In genomic region chr5:72854419-72854818, GRCh38 we compare ENCODE assay signal across 19 cellular contexts. TPM values are rescaled to one million over a fixed set of nuclear protein-coding genes. Genes with fewer than 3 reads are reported as not detected.
A peak's percentile ranks its signal among the peaks of the same experiment; 100 is the strongest.
DNase-seq lines count a peak whose midpoint lies in the region; ATAC-seq, FAIRE-seq and TF ChIP-seq lines count a peak whose summit lies in the region.
"Had no signal": no experiment of that assay in that cellular context is flagged by ENCODE, and none has a peak within 500 bp of the region (broad histone marks: within the 10 kb centered on the region; RNA-seq: fewer than 3 reads in every experiment).

No MANE protein-coding gene starts in this region.

- peaks cover 15% of the 10 kb centered on the region for H3K4me1 Mint-ChIP-seq in progenitor cell of endocrine pancreas (ENCODE audit: low read depth)

- H3K4me3 Mint-ChIP-seq in progenitor cell of endocrine pancreas (ENCODE audit: low read depth), result no peak overlapping the region
- H3K4me3 Mint-ChIP-seq: B cell had no signal

- H3K4me2 ChIP-seq in SK-N-SH, result no peak overlapping the region
- no peak overlapping the region for H3K4me2 ChIP-seq in GM23248 (ENCODE audit: unreplicated experiment)

- no peaks in the 10 kb centered on the region for H3K9me2 ChIP-seq in SK-N-SH
- H3K9me2 ChIP-seq in GM23248 (ENCODE audit: insufficient read depth), result no peaks in the 10 kb centered on the region

- H3K4me3 ChIP-seq in SK-N-SH (ENCODE audit: low read depth in 2 of 2, low read length in 1 of 2) (no peak overlapping the region), GM23248 (no peak overlapping the region), bronchial epithelial cell (ENCODE audit: low read depth, low read length) (no peak overlapping the region)
- H3K4me3 ChIP-seq: GM12878 had no signal

- CTCF ChIA-PET in SK-N-SH (lab: Yijun Ruan, JAX), result interaction anchor here (1.0 to 1.6 kb wide), 2 partner anchors 10 to 488 kb away, joined by 3 to 4 read pairs; no protein-coding TSS in a partner anchor

- ATAC-seq in SK-N-SH treated with all-trans-retinoic acid at 6 μM for 48 hours, result no peak
- ATAC-seq: GM12878 had no signal

- intact Hi-C loops in head of caudate nucleus (cut with DNase I), result loop anchor here (10.0 kb wide), 1 partner anchor 100 kb away; the partner anchor contains the start of gene FCHO2

- no peaks in the 10 kb centered on the region for H3F3A ChIP-seq in SK-N-SH (replicated peaks; ENCODE audit: insufficient read depth)
- H3F3A ChIP-seq in GM23248 (ENCODE audit: insufficient read depth), result peaks cover 10% of the 10 kb centered on the region; the same call in 1 of the 2 replicates

- no peak overlapping the region for H3K27ac ChIP-seq in SK-N-SH (ENCODE audit: low read depth in 2 of 2, low read length in 1 of 2)
- 0 out of 2 replicates have a peak overlapping the region, but pooled peaks have one; percentile 1 for H3K27ac ChIP-seq in GM23248
- H3K27ac ChIP-seq: 22Rv1 had no signal

- DNase-seq in SK-N-SH (no peak), GM23248 (peak; percentile 45), bronchial epithelial cell (ENCODE audit: low read depth) (peak; percentile 65), progenitor cell of endocrine pancreas (ENCODE audit: low spot score, unreplicated experiment) (no peak), head of caudate nucleus (no peak), germinal center (ENCODE audit: low spot score) (no peak), cerebellar nuclear complex (lab: John Stamatoyannopoulos, UW) (no peak)
- DNase-seq: DMS153, NCI-H1105 treated with DMSO at 0.1 percent for 48 hours, NCI-H1694, NCI-H510A, NCI-H774, RPMI8226, SHP77 treated with DMSO at 0.1 percent for 48 hours had no signal

- peaks cover 5 to 26% of the 10 kb centered on the region in 2 experiments; a peak in 3 of 4 replicates for H3K4me1 ChIP-seq in SK-N-SH (ENCODE audit: control insufficient read depth in 1 of 2, insufficient read depth in 2 of 2, low read depth in 1 of 2, low read length in 1 of 2)
- H3K4me1 ChIP-seq in GM23248 (ENCODE audit: insufficient read depth), result peaks cover 43% of the 10 kb centered on the region

- peaks cover 80% of the 10 kb centered on the region for H4K20me1 ChIP-seq in SK-N-SH (ENCODE audit: insufficient read depth)
- peaks cover 15% of the 10 kb centered on the region; the same call in 1 of the 2 replicates for H4K20me1 ChIP-seq in GM23248 (ENCODE audit: insufficient read depth)

- TF ChIP-seq RAD21 in SK-N-SH (IDR thresholded peaks at IDR 0.05; ENCODE audit: low read length), result no peak

- H3K36me3 ChIP-seq in SK-N-SH (replicated peaks in 1 of 2; ENCODE audit: control insufficient read depth in 1 of 2, insufficient read depth in 2 of 2, low read length in 1 of 2) (peaks cover 66 to 90% of the 10 kb centered on the region in 2 experiments), GM23248 (ENCODE audit: low read depth) (peaks cover 66% of the 10 kb centered on the region), bronchial epithelial cell (ENCODE audit: control insufficient read depth, insufficient read depth, low read length) (peaks cover 7% of the 10 kb centered on the region)

- H3K9me3 Mint-ChIP-seq in progenitor cell of endocrine pancreas (ENCODE audit: low read depth), result no peaks in the 10 kb centered on the region

- H3K9me3 ChIP-seq in SK-N-SH, result no peaks in the 10 kb centered on the region
- H3K9me3 ChIP-seq in GM23248 (ENCODE audit: low read depth), result no peaks in the 10 kb centered on the region

- TF ChIP-seq CTCF in SK-N-SH (IDR thresholded peaks at IDR 0.05) (no peak), bronchial epithelial cell (IDR thresholded peaks at IDR 0.05; ENCODE audit: insufficient read depth, low read length, severe bottlenecking) (no peak), progenitor cell of endocrine pancreas (IDR thresholded peaks at IDR 0.05; ENCODE audit: unreplicated experiment) (no peak)

- peaks cover 100% of the 10 kb centered on the region for H3K79me2 ChIP-seq in SK-N-SH (ENCODE audit: insufficient read depth)
- H3K79me2 ChIP-seq in GM23248 (ENCODE audit: insufficient read depth), result peaks cover 100% of the 10 kb centered on the region

- in situ Hi-C loops in GM23248 (cut with MboI), result no loop called here

- H3K27ac Mint-ChIP-seq in progenitor cell of endocrine pancreas, result peak overlapping the region; percentile 20
- H3K27ac Mint-ChIP-seq: B cell had no signal

- no peaks in the 10 kb centered on the region for H3K27me3 Mint-ChIP-seq in progenitor cell of endocrine pancreas
- H3K27me3 Mint-ChIP-seq: B cell had no signal

- H2AFZ ChIP-seq in SK-N-SH (ENCODE audit: low read depth) (no peak overlapping the region), GM23248 (no peak overlapping the region)

- WGBS in SK-N-SH (ENCODE audit: low lambda C conversion rate), result 86% methylated on average over 3 of the region's 3 CpGs
- WGBS in GM23248 (ENCODE audit: low coverage in 1 of 2, low lambda C conversion rate in 2 of 2, missing lambda C conversion rate in 2 of 2), 2 experiments, result 57 to 61% methylated on average over 3 of the region's 3 CpGs

- FAIRE-seq in bronchial epithelial cell (lab: Jason Lieb, UNC), result no peak
- FAIRE-seq: GM12878, H1 had no signal

- peaks cover 24% of the 10 kb centered on the region for H3K36me3 Mint-ChIP-seq in progenitor cell of endocrine pancreas (ENCODE audit: insufficient read depth)

- no peak for TF ChIP-seq EP300 in SK-N-SH (IDR thresholded peaks at IDR 0.05; ENCODE audit: borderline replicate concordance in 1 of 2, low read depth in 1 of 2, low read length in 1 of 2)

- POLR2A ChIA-PET in SK-N-SH (lab: Yijun Ruan, JAX), result interaction anchor here (0.6 kb wide), 1 partner anchor 455 kb away, joined by 3 read pairs; no protein-coding TSS in a partner anchor

- H3K9ac ChIP-seq in SK-N-SH (no peak overlapping the region), GM23248 (no peak overlapping the region)

- no peaks in the 10 kb centered on the region for H3K27me3 ChIP-seq in SK-N-SH (ENCODE audit: insufficient read depth)
- no peaks in the 10 kb centered on the region for H3K27me3 ChIP-seq in GM23248 (replicated peaks; ENCODE audit: insufficient read depth)
- no peaks in the 10 kb centered on the region for H3K27me3 ChIP-seq in bronchial epithelial cell (ENCODE audit: control insufficient read depth, insufficient read depth, low read length)

TF ChIP-seq in SK-N-SH treated with all-trans-retinoic acid at 6 μM for 48 hours, 23 proteins besides CTCF, POLR2A, EP300 and RAD21:
- TF ChIP-seq ISL1 (CRISPR knock-in tag; IDR thresholded peaks at IDR 0.05) (peak; percentile 54), CSDC2 (CRISPR knock-in tag; IDR thresholded peaks at IDR 0.05) (no peak)

TF ChIP-seq in SK-N-SH, 30 proteins besides CTCF, POLR2A, EP300 and RAD21 (continues in another document):
- no peak for TF ChIP-seq CHD2 (IDR thresholded peaks at IDR 0.05; ENCODE audit: low read length, partially characterized antibody)
- TF ChIP-seq, protein P1, sequence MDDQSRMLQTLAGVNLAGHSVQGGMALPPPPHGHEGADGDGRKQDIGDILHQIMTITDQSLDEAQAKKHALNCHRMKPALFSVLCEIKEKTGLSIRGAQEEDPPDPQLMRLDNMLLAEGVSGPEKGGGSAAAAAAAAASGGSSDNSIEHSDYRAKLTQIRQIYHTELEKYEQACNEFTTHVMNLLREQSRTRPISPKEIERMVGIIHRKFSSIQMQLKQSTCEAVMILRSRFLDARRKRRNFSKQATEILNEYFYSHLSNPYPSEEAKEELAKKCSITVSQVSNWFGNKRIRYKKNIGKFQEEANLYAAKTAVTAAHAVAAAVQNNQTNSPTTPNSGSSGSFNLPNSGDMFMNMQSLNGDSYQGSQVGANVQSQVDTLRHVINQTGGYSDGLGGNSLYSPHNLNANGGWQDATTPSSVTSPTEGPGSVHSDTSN (IDR thresholded peaks at IDR 0.05), result no peak
- TF ChIP-seq FOXJ3 (CRISPR knock-in tag; IDR thresholded peaks at IDR 0.05), result no peak
- TF ChIP-seq NFIC (IDR thresholded peaks at IDR 0.05; ENCODE audit: borderline replicate concordance), result no peak
- no peak for TF ChIP-seq YY1 (IDR thresholded peaks at IDR 0.05; ENCODE audit: low read depth)
- TF ChIP-seq USF1 (IDR thresholded peaks at IDR 0.05; ENCODE audit: borderline replicate concordance, low read depth), result no peak
- no peak for TF ChIP-seq SMC3 (IDR thresholded peaks at IDR 0.05; ENCODE audit: low read depth, low read length)
- no peak for TF ChIP-seq GATA2 (CRISPR knock-in tag; IDR thresholded peaks at IDR 0.05)
- no peak for TF ChIP-seq MXI1 (IDR thresholded peaks at IDR 0.05; ENCODE audit: low read depth, low read length)
- TF ChIP-seq TAF1 (IDR thresholded peaks at IDR 0.05; ENCODE audit: borderline replicate concordance, low read depth, low read length), result no peak
- TF ChIP-seq, protein P2, sequence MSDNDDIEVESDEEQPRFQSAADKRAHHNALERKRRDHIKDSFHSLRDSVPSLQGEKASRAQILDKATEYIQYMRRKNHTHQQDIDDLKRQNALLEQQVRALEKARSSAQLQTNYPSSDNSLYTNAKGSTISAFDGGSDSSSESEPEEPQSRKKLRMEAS (IDR thresholded peaks at IDR 0.05; ENCODE audit: low read depth), result no peak
- TF ChIP-seq RFX5 (IDR thresholded peaks at IDR 0.05; ENCODE audit: low read length), result no peak

RNA-seq across cellular contexts. Expression of gene TNPO1, which starts 38.0 kb away (rescaled TPM):
- 19.9 and 27.9 TPM in 2 replicates for polyA plus RNA-seq in SK-N-SH (2012; rRNA removed)
- polyA plus RNA-seq in SK-N-SH (2012; cell fraction: cytosol; rRNA removed), result 29.4 and 36.6 TPM in 2 replicates
- polyA plus RNA-seq in SK-N-SH (2012; cell fraction: nucleus; rRNA removed), result 11.4 and 27.7 TPM in 2 replicates
- 167 and 211 TPM in 2 replicates for total RNA-seq in GM23248 (2014; rRNA removed; shearing (Covaris generic))
- polyA plus RNA-seq in GM23248 (2016; fragmentation: Nextera tagmentation; extraction: Ambion mirVana), result 98.9 and 100 TPM in 2 replicates
- total RNA-seq in bronchial epithelial cell, result 265 and 329 TPM in 2 replicates
- 141 and 149 TPM in 2 replicates for total RNA-seq in progenitor cell of endocrine pancreas

Comparison
In these comparisons a context has a peak if more than half of its experiments do, and no peak if none do; other contexts are left out.
1. DNase-seq: peak in GM23248 (single experiment) and bronchial epithelial cell (single experiment); none in SK-N-SH (single experiment), progenitor cell of endocrine pancreas (single experiment), head of caudate nucleus (0 of 42), germinal center (single experiment) and cerebellar nuclear complex (0 of 2).